Comparison of ENCODE assay signal across 8 cellular contexts in genomic region chr1:109426278-109427170, GRCh38. TPM values are rescaled to one million over a fixed set of nuclear protein-coding genes. Genes with fewer than 3 reads are reported as not detected.
DNase-seq lines count a peak whose midpoint lies in the region; ATAC-seq and TF ChIP-seq lines count a peak whose summit lies in the region.

Gene PSMA5, minus strand, starts transcription at chr1:109426448. Its CDS starts 118 bp downstream, at chr1:109426330.

- H4K20me1 ChIP-seq in mammary epithelial cell (ENCODE audit: insufficient read depth, low read length) = no peaks in the 10 kb centered on the region

- peak; percentile 99 for DNase-seq in ACHN
- peak; percentile 98 for DNase-seq in NCI-H2227 (lab: John Stamatoyannopoulos, UW; ENCODE audit: unreplicated experiment)
- DNase-seq in WERI-Rb-1 = peak; percentile 99
- peak; percentile 100 for DNase-seq in mammary epithelial cell

- H3K4me1 ChIP-seq in mammary epithelial cell (ENCODE audit: insufficient read depth, low read length) (peaks cover 8% of the 10 kb centered on the region), iPS-20b (ENCODE audit: insufficient read depth, low read length) (0 out of 2 replicates have a peak, but pooled peaks cover 10% of the 10 kb centered on the region)

- peak within 1 kb of the TSS; percentile 86 for H2AFZ ChIP-seq in mammary epithelial cell (ENCODE audit: low read depth, low read length)

- under 1% methylated on average over 36 of the region's 51 CpGs for WGBS in mammary epithelial cell (ENCODE audit: low coverage, missing lambda C conversion rate)

- in situ Hi-C loops in ACHN (cut with HindIII; ENCODE audit: low pct_ligation_motif_present, low pct_unique_long_range_greater_than_20kb, low sequenced_read_pairs) (no loop called here), mammary epithelial cell (cut with MboI; ENCODE audit: low sequenced_read_pairs in 2 of 2) (no loop called here)

- intact Hi-C loops in mammary epithelial cell (cut with micrococcal nuclease) = loop anchor here (1.0 to 5.0 kb wide), 3 partner anchors 41 to 106 kb away; partner anchors contain the start of gene SYPL2

- TSS peak; percentile 65 for BruUV-seq in mammary epithelial cell (replicated peaks; lab: Mats Ljungman, UMichigan)

- H3K9me3 ChIP-seq in WERI-Rb-1 (ENCODE audit: severe bottlenecking) = no peaks in the 10 kb centered on the region
- H3K9me3 ChIP-seq in mammary epithelial cell (replicated peaks; ENCODE audit: insufficient read depth, low read length) = no peaks in the 10 kb centered on the region
- no peaks in the 10 kb centered on the region for H3K9me3 ChIP-seq in iPS-20b (ENCODE audit: insufficient read depth, low read depth, low read length)

- H3K36me3 ChIP-seq in WERI-Rb-1 (peaks cover 2% of the 10 kb centered on the region), mammary epithelial cell (ENCODE audit: insufficient read depth, low read length) (no peaks in the 10 kb centered on the region), iPS-20b (ENCODE audit: insufficient read depth, low read depth, low read length) (peaks cover 2% of the 10 kb centered on the region)

- ATAC-seq in GM18873 (IDR thresholded peaks at IDR 0.05; ENCODE audit: low FRiP score, unreplicated experiment) (peak; percentile 96), HG03139 (IDR thresholded peaks at IDR 0.05; ENCODE audit: unreplicated experiment) (peak; percentile 95)

- H3K9ac ChIP-seq in mammary epithelial cell (ENCODE audit: insufficient read depth, low read length) (peak within 1 kb of the TSS; percentile 89), iPS-20b (ENCODE audit: low read depth, low read length) (peak within 1 kb of the TSS; percentile 85)

- peaks cover 64% of the 10 kb centered on the region for H3K79me2 ChIP-seq in mammary epithelial cell (ENCODE audit: insufficient read depth, low read length)

- H3K4me3 ChIP-seq in WERI-Rb-1 (ENCODE audit: low read depth, low read length) (peak within 1 kb of the TSS; percentile 81), mammary epithelial cell (replicated peaks in 1 of 3; ENCODE audit: insufficient read depth in 1 of 3, low read depth in 2 of 3, low read length in 3 of 3) (peak within 1 kb of the TSS; percentile 77 to 98 (median 94)), iPS-20b (ENCODE audit: low read length) (peak within 1 kb of the TSS; percentile 92), skin epidermis (peak within 1 kb of the TSS; percentile 71 to 97 (median 78))

- H3K27ac ChIP-seq in WERI-Rb-1 (peak within 1 kb of the TSS; percentile 77), mammary epithelial cell (ENCODE audit: insufficient read depth, low read depth, low read length) (peak within 1 kb of the TSS; percentile 77), iPS-20b (ENCODE audit: low read length) (peak within 1 kb of the TSS; percentile 34), skin epidermis (peak within 1 kb of the TSS; percentile 54 to 93 (median 87))

- TF ChIP-seq CTCF in WERI-Rb-1 (IDR thresholded peaks at IDR 0.05; ENCODE audit: low read depth, low read length) (no peak), mammary epithelial cell (conservative IDR thresholded peaks at IDR 0.05 in 1 of 2, IDR thresholded peaks at IDR 0.05 in 1 of 2; ENCODE audit: extremely low read depth in 1 of 2, insufficient read depth in 1 of 2, low read depth in 1 of 2, low read length in 2 of 2) (no peak)

- CTCF ChIA-PET in mammary epithelial cell (lab: Charles Lee; ENCODE audit: low non-redundant PET) = interaction anchor here (0.6 kb wide), 1 partner anchor 314 kb away, joined by 3 read pairs; no protein-coding TSS in a partner anchor

- peak within 1 kb of the TSS; percentile 87 for H3K4me2 ChIP-seq in mammary epithelial cell (ENCODE audit: insufficient read depth, low read depth, low read length)

- H3K27me3 ChIP-seq in WERI-Rb-1 (ENCODE audit: insufficient read depth, low read depth, severe bottlenecking) (no peaks in the 10 kb centered on the region), mammary epithelial cell (ENCODE audit: insufficient read depth, low read length) (no peaks in the 10 kb centered on the region), iPS-20b (ENCODE audit: insufficient read depth, low read length) (no peaks in the 10 kb centered on the region)

- dilution Hi-C loops in mammary epithelial cell (cut with HindIII; ENCODE audit: low sequenced_read_pairs) = no loop called here

RNA-seq across cellular contexts. Expression of gene PSMA5, which starts in this region (rescaled TPM):
- total RNA-seq in mammary epithelial cell = 100 to 1,000 TPM in 1 of 2 donors, 10 to 100 TPM in 1; 46.0 to 110 TPM
- 118 TPM for polyA plus RNA-seq in mammary epithelial cell
- polyA minus RNA-seq in mammary epithelial cell = 65.3 TPM

Comparison
In these comparisons a context has a peak if more than half of its experiments do, and no peak if none do; other contexts are left out.
1. Peak in every context shown above with its lines: DNase-seq, ATAC-seq, H3K4me3 ChIP-seq and H3K27ac ChIP-seq.
2. H3K27ac ChIP-seq: peak in every context shown above with its lines; median percentile 87 in skin epidermis; 77 in WERI-Rb-1; 77 in mammary epithelial cell; 34 in iPS-20b.